Comparison of ENCODE assay signal across 20 cellular contexts in genomic region chr3:6326760-6327159, GRCh38.
"Had no signal": no experiment of that assay in that cellular context is flagged by ENCODE, and none has a peak within 500 bp of the region (broad histone marks: within the 10 kb centered on the region; RNA-seq: fewer than 3 reads in every experiment).

No MANE protein-coding gene starts in this region.

- H3K27ac Mint-ChIP-seq: activated B cell treated with CpG ODN at 0.5 μM for 24 hours; activated CD8-positive, alpha-beta T cell treated with anti-CD3 and anti-CD28 coated beads for 36 hours; activated naive CD8-positive, alpha-beta T cell treated with anti-CD3 and anti-CD28 coated beads for 36 hours; natural killer cell treated with Interleukin-12 subunit alpha and Interleukin-12 subunit beta and Interleukin-15 and Interleukin-18, amount 100 ng/mL, for 72 hours had no signal

- H3K36me3 ChIP-seq: esophagus muscularis mucosa, left ventricle myocardium inferior, prostate gland, transverse colon had no signal

- ATAC-seq: activated CD8-positive, alpha-beta T cell treated with anti-CD3 and anti-CD28 coated beads for 36 hours; activated T-cell treated with anti-CD3 and anti-CD28 coated beads, Interleukin-2, amount 50 U/mL, for 4 hours; body of pancreas; natural killer cell treated with Interleukin-12 subunit alpha and Interleukin-12 subunit beta and Interleukin-15 and Interleukin-18, amount 100 ng/mL, for 72 hours; right cardiac atrium; stimulated activated naive CD8-positive, alpha-beta T cell treated with anti-CD3 and anti-CD28 coated beads, Interleukin-15, Interleukin-2, amounts not matched to agents 100 U/mL and 50 U/mL, for 24 hours had no signal

- H3K4me3 Mint-ChIP-seq: activated B cell treated with CpG ODN at 0.5 μM for 24 hours; activated CD8-positive, alpha-beta T cell treated with anti-CD3 and anti-CD28 coated beads for 36 hours; activated naive CD8-positive, alpha-beta T cell treated with anti-CD3 and anti-CD28 coated beads for 36 hours; activated T-cell treated with anti-CD3 and anti-CD28 coated beads, Interleukin-2, amount 50 U/mL, for 4 hours; central memory CD8-positive, alpha-beta T cell; natural killer cell treated with Interleukin-12 subunit alpha and Interleukin-12 subunit beta and Interleukin-15 and Interleukin-18, amount 100 ng/mL, for 72 hours had no signal

- DNase-seq: activated B cell treated with CpG ODN at 0.5 μM for 24 hours; activated CD4-positive, alpha-beta T cell treated with anti-CD3 and anti-CD28 coated beads for 48 hours; activated CD8-positive, alpha-beta T cell treated with anti-CD3 and anti-CD28 coated beads for 36 hours; activated gamma-delta T cell treated with Interleukin-2 at 50 U/mL for 16 hours; activated naive CD8-positive, alpha-beta T cell treated with anti-CD3 and anti-CD28 coated beads for 36 hours; activated T-cell treated with anti-CD3 and anti-CD28 coated beads, Interleukin-2, amount 50 U/mL, for 4 hours; amygdala; body of pancreas; hippocampal formation; kidney; left ventricle myocardium inferior; right cardiac atrium; stimulated activated naive CD8-positive, alpha-beta T cell treated with anti-CD3 and anti-CD28 coated beads, Interleukin-15, Interleukin-2, amounts not matched to agents 100 U/mL and 50 U/mL, for 24 hours; transverse colon had no signal

- H3K36me3 Mint-ChIP-seq: activated naive CD8-positive, alpha-beta T cell treated with anti-CD3 and anti-CD28 coated beads for 36 hours; natural killer cell treated with Interleukin-12 subunit alpha and Interleukin-12 subunit beta and Interleukin-15 and Interleukin-18, amount 100 ng/mL, for 72 hours had no signal

- H3K27me3 ChIP-seq: body of pancreas, esophagus muscularis mucosa, transverse colon had no signal

- H3K27me3 Mint-ChIP-seq: activated B cell treated with CpG ODN at 0.5 μM for 24 hours; activated CD8-positive, alpha-beta T cell treated with anti-CD3 and anti-CD28 coated beads for 36 hours; activated naive CD8-positive, alpha-beta T cell treated with anti-CD3 and anti-CD28 coated beads for 36 hours; central memory CD8-positive, alpha-beta T cell; natural killer cell treated with Interleukin-12 subunit alpha and Interleukin-12 subunit beta and Interleukin-15 and Interleukin-18, amount 100 ng/mL, for 72 hours had no signal

- H3K4me3 ChIP-seq: body of pancreas, coronary artery, esophagus muscularis mucosa, left ventricle myocardium inferior, prostate gland, smooth muscle cell, transverse colon had no signal

- H3K4me1 ChIP-seq: body of pancreas, esophagus muscularis mucosa, left ventricle myocardium inferior, prostate gland, transverse colon had no signal

- H3K27ac ChIP-seq: body of pancreas, coronary artery, esophagus muscularis mucosa, left ventricle myocardium inferior, prostate gland, transverse colon had no signal

- H3K4me1 Mint-ChIP-seq: activated B cell treated with CpG ODN at 0.5 μM for 24 hours; activated naive CD8-positive, alpha-beta T cell treated with anti-CD3 and anti-CD28 coated beads for 36 hours; central memory CD8-positive, alpha-beta T cell had no signal

- H3K9me3 ChIP-seq: body of pancreas, prostate gland, transverse colon had no signal

- H3K4me2 ChIP-seq: smooth muscle cell had no signal
